Comparison of ENCODE assay signal across 3 cellular contexts in genomic region chr4:110012917-110013316, GRCh38.
TF ChIP-seq lines count a peak whose summit lies in the region.

No MANE protein-coding gene starts in this region.

TF ChIP-seq in HepG2, 621 proteins besides CTCF, POLR2A, EP300 and RAD21:
- TF ChIP-seq MAFK (conservative IDR thresholded peaks at IDR 0.05 in 1 of 2, IDR thresholded peaks at IDR 0.05 in 1 of 2; ENCODE audit: low read length in 2 of 2), result 0 out of 4 replicates have a peak, but pooled peaks of 1 of the 2 experiments have one; percentile 20
- TF ChIP-seq SMAD1 (CRISPR knock-in tag; IDR thresholded peaks at IDR 0.05; ENCODE audit: borderline replicate concordance, low read depth), result no peak
- TF ChIP-seq NFE2L2 (IDR thresholded peaks at IDR 0.05; ENCODE audit: low read length), result peak; percentile 82

TF ChIP-seq in HCT116, 20 proteins besides CTCF, POLR2A, EP300 and RAD21:
- TF ChIP-seq SIN3A (IDR thresholded peaks at IDR 0.05; ENCODE audit: low read depth), result no peak
- TF ChIP-seq CEBPB (IDR thresholded peaks at IDR 0.05; ENCODE audit: low read depth), result no peak
- TF ChIP-seq FOSL1 (IDR thresholded peaks at IDR 0.05; ENCODE audit: low read depth), result no peak
- no peak for TF ChIP-seq CBX3 (IDR thresholded peaks at IDR 0.05; ENCODE audit: low read depth)

TF ChIP-seq in IMR-90, 13 proteins besides CTCF, POLR2A, EP300 and RAD21:
- TF ChIP-seq MAZ (IDR thresholded peaks at IDR 0.05; ENCODE audit: borderline replicate concordance, low read depth, low read length) (no peak), MAFK (IDR thresholded peaks at IDR 0.05; ENCODE audit: low read depth, low read length) (0 out of 2 replicates have a peak, but pooled peaks have one; percentile 26), NFE2L2 (IDR thresholded peaks at IDR 0.05; ENCODE audit: low read depth, low read length) (peak; percentile 85)
TF ChIP-seq in IMR-90: peak in this region for 2.
